Comparison of ENCODE assay signal across 7 cellular contexts in genomic region chr10:92849576-92850090, GRCh38. TPM values are rescaled to one million over a fixed set of nuclear protein-coding genes. Genes with fewer than 3 reads are reported as not detected.
DNase-seq lines count a peak whose midpoint lies in the region; ATAC-seq, FAIRE-seq and TF ChIP-seq lines count a peak whose summit lies in the region.

No MANE protein-coding gene starts in this region.

- H3K27ac ChIP-seq in OCI-LY1 (ENCODE audit: low read depth, low read length, poor library complexity, severe bottlenecking) (no peak overlapping the region), ectodermal cell (ENCODE audit: insufficient read depth, low read depth, low read length, poor library complexity, severe bottlenecking) (no peak overlapping the region), parathyroid adenoma (no peak overlapping the region)

- H3K27me3 ChIP-seq in OCI-LY1 (ENCODE audit: insufficient read depth, low read length), result no peaks in the 10 kb centered on the region; the same call in 1 of the 2 replicates
- H3K27me3 ChIP-seq in ectodermal cell (ENCODE audit: control insufficient read depth, insufficient read depth, low read length, poor library complexity, severe bottlenecking), result peaks cover 20% of the 10 kb centered on the region
- H3K27me3 ChIP-seq in parathyroid adenoma (ENCODE audit: control insufficient read depth, insufficient read depth, low read length), result no peaks in the 10 kb centered on the region

- TF ChIP-seq CTCF in OCI-LY1 (IDR thresholded peaks at IDR 0.05; ENCODE audit: low read length) (no peak), parathyroid adenoma (IDR thresholded peaks at IDR 0.05) (no peak)

- H3K4me2 ChIP-seq in OCI-LY1 (ENCODE audit: low read length), result peak overlapping the region; percentile 73
- peak overlapping the region; percentile 82 for H3K4me2 ChIP-seq in parathyroid adenoma (ENCODE audit: low read length)

- no peak overlapping the region for H2AFZ ChIP-seq in OCI-LY1 (ENCODE audit: low read length)
- peak overlapping the region; percentile 98 for H2AFZ ChIP-seq in parathyroid adenoma

- peak; percentile 14 for FAIRE-seq in GM19239 (lab: Jason Lieb, UNC)

- no peak for ATAC-seq in HG03175 (IDR thresholded peaks at IDR 0.05; ENCODE audit: unreplicated experiment)

- no peaks in the 10 kb centered on the region; the same call in 1 of the 2 replicates for H3K36me3 ChIP-seq in OCI-LY1 (ENCODE audit: insufficient read depth, low read length)
- no peaks in the 10 kb centered on the region for H3K36me3 ChIP-seq in ectodermal cell (ENCODE audit: control insufficient read depth, insufficient read depth, low read length)
- no peaks in the 10 kb centered on the region for H3K36me3 ChIP-seq in parathyroid adenoma (ENCODE audit: control insufficient read depth, insufficient read depth, low read length)

- WGBS in ectodermal cell, 2 experiments, result 82 to 94% methylated on average over 2 of the region's 2 CpGs

- H3K4me3 ChIP-seq in OCI-LY1 (ENCODE audit: low read depth, low read length, poor library complexity, severe bottlenecking) (peak overlapping the region; percentile 77), ectodermal cell (ENCODE audit: insufficient read depth, low read depth, low read length) (peak overlapping the region; percentile 80), parathyroid adenoma (ENCODE audit: low read depth, low read length) (peak overlapping the region; percentile 69)

- H3K9ac ChIP-seq in OCI-LY1 (ENCODE audit: low read length) (peak overlapping the region; percentile 79), parathyroid adenoma (no peak overlapping the region)

- no peak for DNase-seq in GM19239 (ENCODE audit: insufficient read length, low spot score)
- no peak for DNase-seq in SHP77 treated with DMSO at 0.1 percent for 48 hours (lab: John Stamatoyannopoulos, UW)
- DNase-seq in GM03348 (ENCODE audit: low spot score), result no peak

- H3K9me2 ChIP-seq in OCI-LY1 (ENCODE audit: low read depth, low read length), result no peaks in the 10 kb centered on the region

- H3F3A ChIP-seq in OCI-LY1 (ENCODE audit: insufficient read depth, low read length), result no peaks in the 10 kb centered on the region

- peaks cover 12% of the 10 kb centered on the region for H3K4me1 ChIP-seq in OCI-LY1 (ENCODE audit: insufficient read depth, low read length, severe bottlenecking)
- H3K4me1 ChIP-seq in ectodermal cell (ENCODE audit: control insufficient read depth, insufficient read depth, low read length), result no peaks in the 10 kb centered on the region
- no peaks in the 10 kb centered on the region for H3K4me1 ChIP-seq in parathyroid adenoma

- H3K79me2 ChIP-seq in OCI-LY1 (ENCODE audit: insufficient read depth, low read length) (no peaks in the 10 kb centered on the region), parathyroid adenoma (no peaks in the 10 kb centered on the region)

- H3K9me3 ChIP-seq in OCI-LY1 (ENCODE audit: low read length), result 0 out of 2 replicates have a peak, but pooled peaks cover 5% of the 10 kb centered on the region
- H3K9me3 ChIP-seq in ectodermal cell (ENCODE audit: control insufficient read depth, low read length), result no peaks in the 10 kb centered on the region
- H3K9me3 ChIP-seq in parathyroid adenoma (ENCODE audit: control insufficient read depth, low read length), result no peaks in the 10 kb centered on the region

- H4K20me1 ChIP-seq in OCI-LY1 (ENCODE audit: insufficient read depth, low read length), result no peaks in the 10 kb centered on the region

RNA-seq across cellular contexts. Expression of gene EXOC6, which starts 1.3 kb away (rescaled TPM):
- 15.2 TPM for polyA plus RNA-seq in ectodermal cell (2013, experiment 1 of 4)
- 14.4 TPM for polyA plus RNA-seq in ectodermal cell (2013, experiment 2 of 4)
- 14.4 TPM for polyA plus RNA-seq in ectodermal cell (2013, experiment 3 of 4)
- polyA plus RNA-seq in ectodermal cell (2013, experiment 4 of 4), result 14.7 TPM
